In the genomic region with DNA sequence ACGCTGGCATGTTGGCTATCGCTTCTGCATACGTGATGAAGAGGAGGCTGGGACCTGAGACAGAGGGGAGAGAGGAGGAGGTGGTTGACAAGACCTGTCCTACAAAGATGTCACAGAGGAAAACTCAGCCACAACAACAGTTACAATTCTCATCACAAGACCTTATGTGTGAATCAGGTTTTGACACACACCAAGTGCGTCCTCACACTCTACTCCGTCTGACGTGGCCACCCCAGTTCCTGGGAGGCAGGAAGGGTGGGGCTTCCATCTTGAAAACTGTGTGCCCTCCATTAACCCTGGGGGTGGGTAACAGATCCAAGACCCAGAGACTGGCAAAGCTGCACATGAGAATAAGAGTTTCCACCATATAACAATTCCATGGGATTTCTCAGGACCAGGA, we compare ENCODE assay signal across 20 cellular contexts. TPM values are rescaled to one million over a fixed set of nuclear protein-coding genes. Genes with fewer than 3 reads are reported as not detected.
DNase-seq lines count a peak whose midpoint lies in the region; ATAC-seq, FAIRE-seq and TF ChIP-seq lines count a peak whose summit lies in the region.
"Had no signal": no experiment of that assay in that cellular context is flagged by ENCODE, and none has a peak within 500 bp of the region (broad histone marks: within the 10 kb centered on the region; RNA-seq: fewer than 3 reads in every experiment).

No MANE protein-coding gene starts in this region.

- no peaks in the 10 kb centered on the region for H3K9me3 ChIP-seq in spleen
- H3K9me3 ChIP-seq: A549, BE2C had no signal

- peaks cover 5% of the 10 kb centered on the region for H3K4me1 Mint-ChIP-seq in activated T-helper 17 cell treated with anti-CD3 and anti-CD28 coated beads, Interleukin-2, amount 50 U/mL, for 72 hours

- no peak overlapping the region for H3K27ac Mint-ChIP-seq in activated T-helper 17 cell treated with anti-CD3 and anti-CD28 coated beads, Interleukin-2, amount 50 U/mL, for 72 hours
- H3K27ac Mint-ChIP-seq: CD4-positive, alpha-beta memory T cell; HFFc6 had no signal

- TF ChIP-seq CTCF in bronchial epithelial cell (IDR thresholded peaks at IDR 0.05; ENCODE audit: insufficient read depth, low read length, severe bottlenecking) (no peak), spleen (IDR thresholded peaks at IDR 0.05 in 8 of 11, conservative IDR thresholded peaks at IDR 0.05 in 3 of 11) (no peak), GM13977 (IDR thresholded peaks at IDR 0.05; ENCODE audit: extremely low read depth, insufficient read depth, missing control alignments) (no peak)

- 66 to 84% (median 78%) methylated on average over 6 of the region's 6 CpGs for WGBS in spleen, 5 donors

- peak; percentile 66 for FAIRE-seq in bronchial epithelial cell (lab: Jason Lieb, UNC)
- FAIRE-seq: A549, G401.6 had no signal

- no peaks in the 10 kb centered on the region for H3K9me3 Mint-ChIP-seq in activated T-helper 17 cell treated with anti-CD3 and anti-CD28 coated beads, Interleukin-2, amount 50 U/mL, for 72 hours
- H3K9me3 Mint-ChIP-seq: HFFc6 had no signal

- intact Hi-C loops in spleen (cut with DNase I; ENCODE audit: low total_unique reads), result no loop called here

- peaks cover 5% of the 10 kb centered on the region for H3K27me3 Mint-ChIP-seq in activated T-helper 17 cell treated with anti-CD3 and anti-CD28 coated beads, Interleukin-2, amount 50 U/mL, for 72 hours

- peak; percentile 55 for ATAC-seq in activated T-helper 17 cell treated with anti-CD3 and anti-CD28 coated beads, Interleukin-2, amount 50 U/mL, for 72 hours (replicated peaks)
- ATAC-seq: A549 had no signal

- H3K36me3 ChIP-seq in bronchial epithelial cell (ENCODE audit: control insufficient read depth, insufficient read depth, low read length) (no peaks in the 10 kb centered on the region), spleen (no peaks in the 10 kb centered on the region)
- H3K36me3 ChIP-seq: BE2C had no signal

- no peak overlapping the region for H3K4me3 ChIP-seq in bronchial epithelial cell (ENCODE audit: low read depth, low read length)
- H3K4me3 ChIP-seq in spleen, result no peak overlapping the region
- H3K4me3 ChIP-seq: A549 had no signal

- no peak for DNase-seq in bronchial epithelial cell (ENCODE audit: low read depth)
- DNase-seq in mesenteric fat pad (ENCODE audit: low spot score), result peak; percentile 26
- DNase-seq in spleen, result peak; percentile 36
- DNase-seq in cerebellar cortex (ENCODE audit: low spot score), result no peak
- DNase-seq in GM13977 (ENCODE audit: low spot score), result no peak
- DNase-seq in NCI-H2081 (lab: John Stamatoyannopoulos, UW), result no peak
- DNase-seq: BE2C; CD4-positive, alpha-beta memory T cell; DMS153; DMS79 treated with DMSO at 0.1 percent for 48 hours; EL; HCEC 1CT; HFFc6 had no signal

- H3K4me1 ChIP-seq in spleen, result no peaks in the 10 kb centered on the region
- H3K4me1 ChIP-seq: A549, BE2C had no signal

- H3K27me3 ChIP-seq in bronchial epithelial cell (ENCODE audit: control insufficient read depth, insufficient read depth, low read length) (no peaks in the 10 kb centered on the region), spleen (replicated peaks in 1 of 7) (peaks cover 0 to 8% (median 0%) of the 10 kb centered on the region in 7 donors)
- H3K27me3 ChIP-seq: BE2C had no signal

- TF ChIP-seq POLR2A in spleen (IDR thresholded peaks at IDR 0.05), result no peak

- in situ Hi-C loops in GM13977 (cut with MboI; ENCODE audit: low pct_unique_long_range_greater_than_20kb, low sequenced_read_pairs, unreplicated experiment), result no loop called here

- no peak overlapping the region for H3K4me3 Mint-ChIP-seq in activated T-helper 17 cell treated with anti-CD3 and anti-CD28 coated beads, Interleukin-2, amount 50 U/mL, for 72 hours
- H3K4me3 Mint-ChIP-seq: CD4-positive, alpha-beta memory T cell; HFFc6 had no signal

- no peaks in the 10 kb centered on the region for H3K36me3 Mint-ChIP-seq in activated T-helper 17 cell treated with anti-CD3 and anti-CD28 coated beads, Interleukin-2, amount 50 U/mL, for 72 hours (ENCODE audit: low read depth)
- H3K36me3 Mint-ChIP-seq: CD4-positive, alpha-beta memory T cell had no signal

- H3K27ac ChIP-seq in spleen, result no peak overlapping the region
- H3K27ac ChIP-seq: A549, C4-2B, HL-60 had no signal

RNA-seq across cellular contexts. Expression of a gene that starts 24.1 kb away (rescaled TPM):
- not detected for total RNA-seq in activated T-helper 17 cell treated with anti-CD3 and anti-CD28 coated beads, Interleukin-2, amount 50 U/mL, for 72 hours
- 0.13 TPM in 1 of 2 replicates, not detected in the other for total RNA-seq in bronchial epithelial cell
- not detected for total RNA-seq in mesenteric fat pad
- total RNA-seq in spleen, result under 1 TPM in 4 of 7 donors, not detected in 3; 0.15 to 0.34 (median 0.28) TPM
- polyA plus RNA-seq in spleen, result under 1 TPM; under 0.01 to 0.09 (median 0.02) TPM
- total RNA-seq: CD4-positive, alpha-beta memory T cell; H4; HFFc6 had no signal
- polyA plus RNA-seq: AG04450; CD4-positive, alpha-beta memory T cell had no signal

Comparison
In these comparisons a context has a peak if more than half of its experiments do, and no peak if none do; other contexts are left out.
1. DNase-seq: peak in mesenteric fat pad (single experiment) and spleen (single experiment); none in bronchial epithelial cell (single experiment), cerebellar cortex (single experiment), GM13977 (single experiment) and NCI-H2081 (0 of 2).